ENCODE assay signal across 2 cellular contexts in genomic region chr2:84904717-84905174, GRCh38.
TF ChIP-seq lines count a peak whose summit lies in the region.

No MANE protein-coding gene starts in this region.

TF ChIP-seq in A549, 52 proteins besides CTCF, POLR2A, EP300 and RAD21 (continued from another document):
- no peak for TF ChIP-seq E2F6 (IDR thresholded peaks at IDR 0.05; ENCODE audit: borderline replicate concordance, low read depth)
- no peak for TF ChIP-seq KDM5A (IDR thresholded peaks at IDR 0.05)
- TF ChIP-seq HES2 (IDR thresholded peaks at IDR 0.05) = no peak
- no peak for TF ChIP-seq USF2 (IDR thresholded peaks at IDR 0.05)
- no peak for TF ChIP-seq ZC3H11A (IDR thresholded peaks at IDR 0.05)
- TF ChIP-seq ATOH8 (CRISPR knock-in tag; IDR thresholded peaks at IDR 0.05; ENCODE audit: low read depth) = no peak
- TF ChIP-seq BHLHE40 (IDR thresholded peaks at IDR 0.05; ENCODE audit: low read depth, low read length) = no peak
TF ChIP-seq in A549: peak in this region for 0.

TF ChIP-seq in SK-N-SH, 30 proteins besides CTCF, POLR2A, EP300 and RAD21 (continued from another document):
- 0 out of 2 replicates have a peak, but pooled peaks have one; percentile 37 for TF ChIP-seq REST (IDR thresholded peaks at IDR 0.05; ENCODE audit: low read depth, low read length)
TF ChIP-seq in SK-N-SH: peak in this region for 2.
